ENCODE assay signal across 1 cellular context in genomic region chr12:388547-389137, GRCh38.
TF ChIP-seq lines count a peak whose summit lies in the region.

No MANE protein-coding gene starts in this region.

TF ChIP-seq in HepG2, 621 proteins besides CTCF, POLR2A, EP300 and RAD21 (continued from another document and continues in another):
- no peak for TF ChIP-seq HMGXB4 (CRISPR knock-in tag; IDR thresholded peaks at IDR 0.05; ENCODE audit: borderline replicate concordance in 1 of 2, low read depth in 1 of 2)
- TF ChIP-seq KLF13 (CRISPR knock-in tag; IDR thresholded peaks at IDR 0.05) = no peak
- TF ChIP-seq TFDP2 (CRISPR knock-in tag; IDR thresholded peaks at IDR 0.05) = 0 out of 2 replicates have a peak, but pooled peaks have one; percentile 14
- peak; percentile 65 for TF ChIP-seq RBM39 (IDR thresholded peaks at IDR 0.05; ENCODE audit: low read depth, low read length, poor library complexity, severe bottlenecking)
- no peak for TF ChIP-seq TCF7 (IDR thresholded peaks at IDR 0.05; ENCODE audit: low read depth)
- no peak for TF ChIP-seq ZFAT (CRISPR knock-in tag; conservative IDR thresholded peaks at IDR 0.05)
- no peak for TF ChIP-seq ZNF766 (CRISPR knock-in tag; IDR thresholded peaks at IDR 0.05; ENCODE audit: borderline replicate concordance)
- TF ChIP-seq NFKB2 (CRISPR knock-in tag; IDR thresholded peaks at IDR 0.05; ENCODE audit: borderline replicate concordance) = peak; percentile 5; the same call in 1 of the 2 replicates
- TF ChIP-seq RFXAP (CRISPR knock-in tag; IDR thresholded peaks at IDR 0.05; ENCODE audit: borderline replicate concordance) = peak; percentile 16; the same call in 1 of the 2 replicates
- TF ChIP-seq ZNF296 (CRISPR knock-in tag; conservative IDR thresholded peaks at IDR 0.05) = 0 out of 2 replicates have a peak, but pooled peaks have one; percentile 47
- TF ChIP-seq, protein P1, sequence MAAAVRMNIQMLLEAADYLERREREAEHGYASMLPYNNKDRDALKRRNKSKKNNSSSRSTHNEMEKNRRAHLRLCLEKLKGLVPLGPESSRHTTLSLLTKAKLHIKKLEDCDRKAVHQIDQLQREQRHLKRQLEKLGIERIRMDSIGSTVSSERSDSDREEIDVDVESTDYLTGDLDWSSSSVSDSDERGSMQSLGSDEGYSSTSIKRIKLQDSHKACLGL (CRISPR knock-in tag; IDR thresholded peaks at IDR 0.05) = peak; percentile 16; the same call in 1 of the 2 replicates
- TF ChIP-seq ZNF383 (CRISPR knock-in tag; IDR thresholded peaks at IDR 0.05; ENCODE audit: borderline replicate concordance) = 0 out of 2 replicates have a peak, but pooled peaks have one; percentile 53
- 0 out of 2 replicates have a peak, but pooled peaks have one; percentile 7 for TF ChIP-seq ZNF761 (CRISPR knock-in tag; conservative IDR thresholded peaks at IDR 0.05)
- peak; percentile 11; the same call in 1 of the 2 replicates for TF ChIP-seq ZNF768 (CRISPR knock-in tag; IDR thresholded peaks at IDR 0.05)
- TF ChIP-seq FIP1L1 (IDR thresholded peaks at IDR 0.05; ENCODE audit: borderline replicate concordance, insufficient read depth, low read depth, low read length) = no peak
- TF ChIP-seq, protein P2, sequence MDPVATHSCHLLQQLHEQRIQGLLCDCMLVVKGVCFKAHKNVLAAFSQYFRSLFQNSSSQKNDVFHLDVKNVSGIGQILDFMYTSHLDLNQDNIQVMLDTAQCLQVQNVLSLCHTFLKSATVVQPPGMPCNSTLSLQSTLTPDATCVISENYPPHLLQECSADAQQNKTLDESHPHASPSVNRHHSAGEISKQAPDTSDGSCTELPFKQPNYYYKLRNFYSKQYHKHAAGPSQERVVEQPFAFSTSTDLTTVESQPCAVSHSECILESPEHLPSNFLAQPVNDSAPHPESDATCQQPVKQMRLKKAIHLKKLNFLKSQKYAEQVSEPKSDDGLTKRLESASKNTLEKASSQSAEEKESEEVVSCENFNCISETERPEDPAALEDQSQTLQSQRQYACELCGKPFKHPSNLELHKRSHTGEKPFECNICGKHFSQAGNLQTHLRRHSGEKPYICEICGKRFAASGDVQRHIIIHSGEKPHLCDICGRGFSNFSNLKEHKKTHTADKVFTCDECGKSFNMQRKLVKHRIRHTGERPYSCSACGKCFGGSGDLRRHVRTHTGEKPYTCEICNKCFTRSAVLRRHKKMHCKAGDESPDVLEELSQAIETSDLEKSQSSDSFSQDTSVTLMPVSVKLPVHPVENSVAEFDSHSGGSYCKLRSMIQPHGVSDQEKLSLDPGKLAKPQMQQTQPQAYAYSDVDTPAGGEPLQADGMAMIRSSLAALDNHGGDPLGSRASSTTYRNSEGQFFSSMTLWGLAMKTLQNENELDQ (CRISPR knock-in tag; IDR thresholded peaks at IDR 0.05; ENCODE audit: borderline replicate concordance) = no peak
- TF ChIP-seq ZNF350 (CRISPR knock-in tag; IDR thresholded peaks at IDR 0.05; ENCODE audit: borderline replicate concordance, low read depth) = no peak; the same call in 1 of the 2 replicates
- TF ChIP-seq, protein P3, sequence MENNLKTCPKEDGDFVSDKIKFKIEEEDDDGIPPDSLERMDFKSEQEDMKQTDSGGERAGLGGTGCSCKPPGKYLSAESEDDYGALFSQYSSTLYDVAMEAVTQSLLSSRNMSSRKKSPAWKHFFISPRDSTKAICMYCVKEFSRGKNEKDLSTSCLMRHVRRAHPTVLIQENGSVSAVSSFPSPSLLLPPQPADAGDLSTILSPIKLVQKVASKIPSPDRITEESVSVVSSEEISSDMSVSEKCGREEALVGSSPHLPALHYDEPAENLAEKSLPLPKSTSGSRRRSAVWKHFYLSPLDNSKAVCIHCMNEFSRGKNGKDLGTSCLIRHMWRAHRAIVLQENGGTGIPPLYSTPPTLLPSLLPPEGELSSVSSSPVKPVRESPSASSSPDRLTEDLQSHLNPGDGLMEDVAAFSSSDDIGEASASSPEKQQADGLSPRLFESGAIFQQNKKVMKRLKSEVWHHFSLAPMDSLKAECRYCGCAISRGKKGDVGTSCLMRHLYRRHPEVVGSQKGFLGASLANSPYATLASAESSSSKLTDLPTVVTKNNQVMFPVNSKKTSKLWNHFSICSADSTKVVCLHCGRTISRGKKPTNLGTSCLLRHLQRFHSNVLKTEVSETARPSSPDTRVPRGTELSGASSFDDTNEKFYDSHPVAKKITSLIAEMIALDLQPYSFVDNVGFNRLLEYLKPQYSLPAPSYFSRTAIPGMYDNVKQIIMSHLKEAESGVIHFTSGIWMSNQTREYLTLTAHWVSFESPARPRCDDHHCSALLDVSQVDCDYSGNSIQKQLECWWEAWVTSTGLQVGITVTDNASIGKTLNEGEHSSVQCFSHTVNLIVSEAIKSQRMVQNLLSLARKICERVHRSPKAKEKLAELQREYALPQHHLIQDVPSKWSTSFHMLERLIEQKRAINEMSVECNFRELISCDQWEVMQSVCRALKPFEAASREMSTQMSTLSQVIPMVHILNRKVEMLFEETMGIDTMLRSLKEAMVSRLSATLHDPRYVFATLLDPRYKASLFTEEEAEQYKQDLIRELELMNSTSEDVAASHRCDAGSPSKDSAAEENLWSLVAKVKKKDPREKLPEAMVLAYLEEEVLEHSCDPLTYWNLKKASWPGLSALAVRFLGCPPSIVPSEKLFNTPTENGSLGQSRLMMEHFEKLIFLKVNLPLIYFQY (CRISPR knock-in tag; IDR thresholded peaks at IDR 0.05; ENCODE audit: borderline replicate concordance) = no peak
- no peak for TF ChIP-seq ZNF326 (CRISPR knock-in tag; IDR thresholded peaks at IDR 0.05; ENCODE audit: borderline replicate concordance)
- TF ChIP-seq ZNF556 (CRISPR knock-in tag; IDR thresholded peaks at IDR 0.05; ENCODE audit: borderline replicate concordance) = 0 out of 2 replicates have a peak, but pooled peaks have one; percentile 4
- TF ChIP-seq ARHGAP35 (CRISPR knock-in tag; IDR thresholded peaks at IDR 0.05; ENCODE audit: borderline replicate concordance) = 0 out of 2 replicates have a peak, but pooled peaks have one; percentile 20
- no peak for TF ChIP-seq U2AF2 (IDR thresholded peaks at IDR 0.05; ENCODE audit: low read depth, low read length)
- no peak for TF ChIP-seq ZNF614 (CRISPR knock-in tag; IDR thresholded peaks at IDR 0.05; ENCODE audit: borderline replicate concordance)
- 0 out of 2 replicates have a peak, but pooled peaks have one; percentile 66 for TF ChIP-seq MTERF4 (CRISPR knock-in tag; IDR thresholded peaks at IDR 0.05)
- peak; percentile 3; the same call in 1 of the 2 replicates for TF ChIP-seq MED1 (CRISPR knock-in tag; IDR thresholded peaks at IDR 0.05)
- TF ChIP-seq, protein P4, sequence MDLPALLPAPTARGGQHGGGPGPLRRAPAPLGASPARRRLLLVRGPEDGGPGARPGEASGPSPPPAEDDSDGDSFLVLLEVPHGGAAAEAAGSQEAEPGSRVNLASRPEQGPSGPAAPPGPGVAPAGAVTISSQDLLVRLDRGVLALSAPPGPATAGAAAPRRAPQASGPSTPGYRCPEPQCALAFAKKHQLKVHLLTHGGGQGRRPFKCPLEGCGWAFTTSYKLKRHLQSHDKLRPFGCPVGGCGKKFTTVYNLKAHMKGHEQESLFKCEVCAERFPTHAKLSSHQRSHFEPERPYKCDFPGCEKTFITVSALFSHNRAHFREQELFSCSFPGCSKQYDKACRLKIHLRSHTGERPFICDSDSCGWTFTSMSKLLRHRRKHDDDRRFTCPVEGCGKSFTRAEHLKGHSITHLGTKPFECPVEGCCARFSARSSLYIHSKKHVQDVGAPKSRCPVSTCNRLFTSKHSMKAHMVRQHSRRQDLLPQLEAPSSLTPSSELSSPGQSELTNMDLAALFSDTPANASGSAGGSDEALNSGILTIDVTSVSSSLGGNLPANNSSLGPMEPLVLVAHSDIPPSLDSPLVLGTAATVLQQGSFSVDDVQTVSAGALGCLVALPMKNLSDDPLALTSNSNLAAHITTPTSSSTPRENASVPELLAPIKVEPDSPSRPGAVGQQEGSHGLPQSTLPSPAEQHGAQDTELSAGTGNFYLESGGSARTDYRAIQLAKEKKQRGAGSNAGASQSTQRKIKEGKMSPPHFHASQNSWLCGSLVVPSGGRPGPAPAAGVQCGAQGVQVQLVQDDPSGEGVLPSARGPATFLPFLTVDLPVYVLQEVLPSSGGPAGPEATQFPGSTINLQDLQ (CRISPR knock-in tag; IDR thresholded peaks at IDR 0.05) = 0 out of 2 replicates have a peak, but pooled peaks have one; percentile 35
- TF ChIP-seq AGO2 (optimal IDR thresholded peaks at IDR 0.05; ENCODE audit: low read depth, low read length) = peak; percentile 86
- TF ChIP-seq SALL2 (CRISPR knock-in tag; IDR thresholded peaks at IDR 0.05) = 0 out of 2 replicates have a peak, but pooled peaks have one; percentile 6
- no peak for TF ChIP-seq MYC (CRISPR knock-in tag; IDR thresholded peaks at IDR 0.05; ENCODE audit: borderline replicate concordance)
- TF ChIP-seq SCMH1 (CRISPR knock-in tag; IDR thresholded peaks at IDR 0.05; ENCODE audit: borderline replicate concordance) = no peak
- no peak for TF ChIP-seq SNAPC4 (CRISPR knock-in tag; IDR thresholded peaks at IDR 0.05)
